ENCODE assay signal across 27 cellular contexts in the genomic region with DNA sequence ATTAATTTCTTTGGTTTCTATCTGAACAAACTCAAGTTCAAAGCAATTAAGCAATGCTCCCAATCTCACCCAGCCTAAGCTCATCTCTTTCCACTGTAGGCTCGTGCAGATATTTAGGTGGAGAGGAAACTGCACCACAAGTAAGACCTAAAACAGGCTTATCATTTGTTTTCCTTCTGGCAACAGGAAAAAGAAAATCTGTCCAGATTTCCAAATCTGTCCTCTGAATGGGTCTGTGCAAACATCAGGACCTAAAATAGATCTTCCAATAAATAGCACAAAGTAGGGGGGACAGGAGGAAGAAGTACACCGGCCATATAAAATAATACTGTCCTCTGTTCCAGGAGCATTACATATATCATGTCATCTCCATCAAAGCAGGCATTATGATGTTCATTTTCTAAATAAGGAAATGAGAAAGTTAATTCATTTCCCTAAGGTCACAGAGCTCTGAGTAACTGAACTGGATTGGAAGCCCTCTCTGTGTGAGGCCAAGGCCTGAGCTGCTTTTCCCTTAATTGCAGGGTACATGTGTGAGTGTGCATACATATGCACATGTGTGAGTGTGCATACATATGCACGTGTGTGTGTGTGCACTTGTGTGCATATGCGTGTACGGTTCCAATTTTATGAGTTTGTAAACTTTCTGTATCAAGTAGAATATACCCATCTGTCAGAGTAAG.
DNase-seq lines count a peak whose midpoint lies in the region; TF ChIP-seq lines count a peak whose summit lies in the region.
"Had no signal": no experiment of that assay in that cellular context is flagged by ENCODE, and none has a peak within 500 bp of the region (broad histone marks: within the 10 kb centered on the region; RNA-seq: fewer than 3 reads in every experiment).

No MANE protein-coding gene starts in this region.

- H3K36me3 ChIP-seq in smooth muscle cell (ENCODE audit: low read depth) = no peaks in the 10 kb centered on the region
- H3K36me3 ChIP-seq in MM.1S (replicated peaks; ENCODE audit: insufficient read depth, low read length) = no peaks in the 10 kb centered on the region
- H3K36me3 ChIP-seq: tibial artery had no signal

- H3K9ac ChIP-seq in smooth muscle cell (ENCODE audit: low read depth) (no peak overlapping the region), MM.1S (ENCODE audit: low read length) (no peak overlapping the region)
- H3K9ac ChIP-seq: parathyroid adenoma had no signal

- H3K4me1 ChIP-seq in smooth muscle cell (ENCODE audit: low read depth) = peaks cover 6% of the 10 kb centered on the region
- H3K4me1 ChIP-seq in MM.1S (ENCODE audit: low read length) = no peaks in the 10 kb centered on the region

- H3K27ac ChIP-seq in smooth muscle cell (ENCODE audit: low read depth) = peak overlapping the region; percentile 50
- H3K27ac ChIP-seq in dorsolateral prefrontal cortex = no peak overlapping the region
- no peak overlapping the region for H3K27ac ChIP-seq in MM.1S (ENCODE audit: low read length)
- H3K27ac ChIP-seq: parathyroid adenoma, tibial artery had no signal

- no peaks in the 10 kb centered on the region for H3K9me2 ChIP-seq in MM.1S (replicated peaks; ENCODE audit: insufficient read depth, low read length)

- TF ChIP-seq CTCF in fibroblast of the aortic adventitia (IDR thresholded peaks at IDR 0.05; ENCODE audit: insufficient read depth, low read length) (no peak), smooth muscle cell (IDR thresholded peaks at IDR 0.05; ENCODE audit: borderline replicate concordance, insufficient read depth, poor library complexity, severe bottlenecking) (no peak), dorsolateral prefrontal cortex (IDR thresholded peaks at IDR 0.05 in 54 of 56, conservative IDR thresholded peaks at IDR 0.05 in 2 of 56; ENCODE audit: low read depth in 1 of 56, partially characterized antibody in 56 of 56) (no peak), MM.1S (IDR thresholded peaks at IDR 0.05; ENCODE audit: low read length) (no peak)

- no peaks in the 10 kb centered on the region for H3K9me3 Mint-ChIP-seq in activated naive CD4-positive, alpha-beta T cell treated with anti-CD3 and anti-CD28 coated beads for 36 hours
- H3K9me3 Mint-ChIP-seq: activated T-helper 17 cell treated with anti-CD3 and anti-CD28 coated beads, Interleukin-2, amount 50 U/mL, for 72 hours; CD8-positive, alpha-beta T cell; central memory CD8-positive, alpha-beta T cell; naive thymus-derived CD4-positive, alpha-beta T cell; stimulated activated naive CD8-positive, alpha-beta T cell treated with anti-CD3 and anti-CD28 coated beads, Interleukin-15, Interleukin-2, amounts not matched to agents 100 ng/mL and 50 ng/mL, for 24 hours; T-helper 2 cell treated with Interferon-gamma antibody and Interleukin-4, amounts not matched to agents 5 μg/mL and 100 μg/mL, for 36 hours; WTC11 had no signal

- no peaks in the 10 kb centered on the region for H3K79me2 ChIP-seq in smooth muscle cell (ENCODE audit: low read depth)
- no peaks in the 10 kb centered on the region for H3K79me2 ChIP-seq in MM.1S (ENCODE audit: low read length)
- H3K79me2 ChIP-seq: parathyroid adenoma had no signal

- H3K36me3 Mint-ChIP-seq in activated naive CD4-positive, alpha-beta T cell treated with anti-CD3 and anti-CD28 coated beads for 36 hours (ENCODE audit: low read depth) = no peaks in the 10 kb centered on the region
- H3K36me3 Mint-ChIP-seq: activated naive CD8-positive, alpha-beta T cell; CD8-positive, alpha-beta T cell; naive thymus-derived CD4-positive, alpha-beta T cell; WTC11 had no signal

- DNase-seq in EL (peak; percentile 15), SK-MEL-5 (ENCODE audit: low read depth, low spot score) (peak; percentile 87), fibroblast of the aortic adventitia (ENCODE audit: low read depth) (peak; percentile 27), smooth muscle cell (lab: John Stamatoyannopoulos, UW; ENCODE audit: unreplicated experiment) (no peak), dorsolateral prefrontal cortex (no peak), MM.1S (no peak), HK-2 (ENCODE audit: unreplicated experiment) (no peak)
- DNase-seq in activated naive CD4-positive, alpha-beta T cell treated with anti-CD3 and anti-CD28 coated beads for 36 hours = no peak
- DNase-seq: activated CD4-positive, alpha-beta T cell treated with anti-CD3 and anti-CD28 coated beads, Interleukin-2, amount 50 U/mL, for 4 hours; activated CD8-positive, alpha-beta memory T cell treated with anti-CD3 and anti-CD28 coated beads, Interleukin-2, amount 50 U/mL, for 48 hours; CD8-positive, alpha-beta T cell; GDM1; Kasumi-1; naive thymus-derived CD4-positive, alpha-beta T cell; NCI-H2171; NCI-H524; right cardiac atrium; RPMI8226; stimulated activated CD4-positive, alpha-beta T cell treated with anti-CD3 and anti-CD28 coated beads, Interleukin-15, amount 100 ng/mL, for 24 hours; tibial artery had no signal

- H3K9me3 ChIP-seq in smooth muscle cell (replicated peaks; ENCODE audit: low read depth) (no peaks in the 10 kb centered on the region), MM.1S (replicated peaks; ENCODE audit: insufficient read depth, low read length) (no peaks in the 10 kb centered on the region)
- H3K9me3 ChIP-seq: tibial artery had no signal

- H4K20me1 ChIP-seq in smooth muscle cell (ENCODE audit: low read depth) (no peaks in the 10 kb centered on the region), MM.1S (ENCODE audit: insufficient read depth, low read length) (no peaks in the 10 kb centered on the region)

- intact Hi-C loops in dorsolateral prefrontal cortex (cut with DNase I) = no loop called here
- intact Hi-C loops in activated naive CD4-positive, alpha-beta T cell treated with anti-CD3 and anti-CD28 coated beads for 36 hours (cut with micrococcal nuclease) = no loop called here

- no peak overlapping the region for H3K4me3 Mint-ChIP-seq in activated naive CD4-positive, alpha-beta T cell treated with anti-CD3 and anti-CD28 coated beads for 36 hours
- H3K4me3 Mint-ChIP-seq: activated naive CD8-positive, alpha-beta T cell; activated T-helper 17 cell treated with anti-CD3 and anti-CD28 coated beads, Interleukin-2, amount 50 U/mL, for 72 hours; CD8-positive, alpha-beta T cell; central memory CD8-positive, alpha-beta T cell; naive thymus-derived CD4-positive, alpha-beta T cell; stimulated activated naive CD8-positive, alpha-beta T cell treated with anti-CD3 and anti-CD28 coated beads, Interleukin-15, Interleukin-2, amounts not matched to agents 100 ng/mL and 50 ng/mL, for 24 hours; T-helper 2 cell treated with Interferon-gamma antibody and Interleukin-4, amounts not matched to agents 5 μg/mL and 100 μg/mL, for 36 hours; WTC11 had no signal

- H3K27me3 Mint-ChIP-seq in activated naive CD4-positive, alpha-beta T cell treated with anti-CD3 and anti-CD28 coated beads for 36 hours (ENCODE audit: low read depth) = no peaks in the 10 kb centered on the region
- H3K27me3 Mint-ChIP-seq: activated naive CD8-positive, alpha-beta T cell; activated T-helper 17 cell treated with anti-CD3 and anti-CD28 coated beads, Interleukin-2, amount 50 U/mL, for 72 hours; stimulated activated naive CD8-positive, alpha-beta T cell treated with anti-CD3 and anti-CD28 coated beads, Interleukin-15, Interleukin-2, amounts not matched to agents 100 ng/mL and 50 ng/mL, for 24 hours had no signal

- H3F3A ChIP-seq in smooth muscle cell (ENCODE audit: low read depth) (peaks cover 7% of the 10 kb centered on the region), MM.1S (ENCODE audit: insufficient read depth, low read length) (no peaks in the 10 kb centered on the region)

- no peak overlapping the region for H3K27ac Mint-ChIP-seq in activated naive CD4-positive, alpha-beta T cell treated with anti-CD3 and anti-CD28 coated beads for 36 hours
- H3K27ac Mint-ChIP-seq: activated naive CD8-positive, alpha-beta T cell; activated T-helper 17 cell treated with anti-CD3 and anti-CD28 coated beads, Interleukin-2, amount 50 U/mL, for 72 hours; CD8-positive, alpha-beta T cell; naive thymus-derived CD4-positive, alpha-beta T cell; stimulated activated naive CD8-positive, alpha-beta T cell treated with anti-CD3 and anti-CD28 coated beads, Interleukin-15, Interleukin-2, amounts not matched to agents 100 ng/mL and 50 ng/mL, for 24 hours; T-helper 2 cell treated with Interferon-gamma antibody and Interleukin-4, amounts not matched to agents 5 μg/mL and 100 μg/mL, for 36 hours; WTC11 had no signal

- no peak overlapping the region for H2AFZ ChIP-seq in smooth muscle cell (ENCODE audit: low read depth)
- H2AFZ ChIP-seq in MM.1S (ENCODE audit: low read length) = no peak overlapping the region
- H2AFZ ChIP-seq: parathyroid adenoma had no signal

- H3K4me1 Mint-ChIP-seq in activated naive CD4-positive, alpha-beta T cell treated with anti-CD3 and anti-CD28 coated beads for 36 hours (ENCODE audit: low read depth) = no peaks in the 10 kb centered on the region
- H3K4me1 Mint-ChIP-seq: activated T-helper 17 cell treated with anti-CD3 and anti-CD28 coated beads, Interleukin-2, amount 50 U/mL, for 72 hours; central memory CD8-positive, alpha-beta T cell; naive thymus-derived CD4-positive, alpha-beta T cell had no signal

- H3K4me3 ChIP-seq in fibroblast of the aortic adventitia (ENCODE audit: low read depth, low read length) (no peak overlapping the region), smooth muscle cell (no peak overlapping the region), dorsolateral prefrontal cortex (no peak overlapping the region), MM.1S (ENCODE audit: low read length) (no peak overlapping the region)
- H3K4me3 ChIP-seq: tibial artery had no signal

- 77% methylated on average over 5 of the region's 5 CpGs for whole genome bisulfite sequencing in smooth muscle cell (ENCODE audit: low lambda C conversion rate)

- H3K4me2 ChIP-seq in smooth muscle cell = peak overlapping the region; percentile 35
- H3K4me2 ChIP-seq in MM.1S (ENCODE audit: low read depth, low read length) = no peak overlapping the region

- no peaks in the 10 kb centered on the region for H3K27me3 ChIP-seq in smooth muscle cell (ENCODE audit: low read depth)
- H3K27me3 ChIP-seq in dorsolateral prefrontal cortex = peaks cover 0 to 5% (median 0%) of the 10 kb centered on the region in 45 donors
- no peaks in the 10 kb centered on the region for H3K27me3 ChIP-seq in MM.1S (replicated peaks; ENCODE audit: insufficient read depth, low read length)
- H3K27me3 ChIP-seq: tibial artery had no signal

- in situ Hi-C loops in SK-MEL-5 (cut with HindIII; ENCODE audit: low pct_unique_long_range_greater_than_20kb, low sequenced_read_pairs) = no loop called here

- CTCF ChIA-PET in activated naive CD4-positive, alpha-beta T cell treated with anti-CD3 and anti-CD28 coated beads for 36 hours (lab: Charles Lee) = no interaction called here

Comparison
In these comparisons a context has a peak if more than half of its experiments do, and no peak if none do; other contexts are left out.
1. DNase-seq: peak in EL (single experiment), SK-MEL-5 (single experiment) and fibroblast of the aortic adventitia (single experiment); none in smooth muscle cell (single experiment), dorsolateral prefrontal cortex (0 of 10), activated naive CD4-positive, alpha-beta T cell treated with anti-CD3 and anti-CD28 coated beads for 36 hours (single experiment), MM.1S (single experiment) and HK-2 (single experiment).